ENCODE assay signal across 8 cellular contexts in the genomic region with DNA sequence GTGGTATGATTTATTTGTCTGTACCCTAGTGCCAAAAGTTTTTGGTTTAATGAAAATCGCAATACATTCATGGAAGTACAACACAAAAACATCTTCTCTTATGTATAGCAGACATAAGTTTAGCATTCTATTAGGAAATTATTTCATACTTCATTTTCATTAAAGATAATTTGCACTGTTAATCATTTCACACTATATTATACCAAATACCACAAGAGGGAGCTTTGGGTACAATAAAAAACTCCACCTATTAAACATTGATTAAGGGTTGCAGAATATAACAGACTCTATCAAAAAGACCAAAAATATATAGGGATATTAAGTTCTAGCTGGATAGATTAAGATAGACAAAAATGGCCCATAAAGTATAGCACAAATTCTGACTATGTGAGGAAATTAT.
DNase-seq lines count a peak whose midpoint lies in the region; ATAC-seq and TF ChIP-seq lines count a peak whose summit lies in the region.

No MANE protein-coding gene starts in this region.

- no peak overlapping the region for H3K9ac ChIP-seq in mesendoderm (ENCODE audit: low read length)

- H3K27me3 ChIP-seq in heart left ventricle (no peaks in the 10 kb centered on the region), vagina (no peaks in the 10 kb centered on the region), mesendoderm (ENCODE audit: insufficient read depth, low read length, poor library complexity) (no peaks in the 10 kb centered on the region)

- peaks cover 0 to 9% (median 0%) of the 10 kb centered on the region in 9 donors for H3K36me3 ChIP-seq in heart left ventricle
- no peaks in the 10 kb centered on the region for H3K36me3 ChIP-seq in vagina
- no peaks in the 10 kb centered on the region for H3K36me3 ChIP-seq in mesendoderm (ENCODE audit: control insufficient read depth, insufficient read depth, low read length)

- H4K8ac ChIP-seq in mesendoderm (ENCODE audit: low read depth, low read length) = no peak overlapping the region

- H3K27ac ChIP-seq in heart left ventricle (no peak overlapping the region), vagina (no peak overlapping the region), mesendoderm (ENCODE audit: low read depth, low read length) (no peak overlapping the region)

- 64 to 75% (median 74%) methylated on average over 1 of the region's 1 CpG for WGBS in heart left ventricle, 4 donors
- no CpG with 5 or more reads among the region's 1 CpG for WGBS in mesendoderm (ENCODE audit: extremely low coverage, insufficient coverage, low lambda C conversion rate)

- no peak overlapping the region for H2BK5ac ChIP-seq in mesendoderm (ENCODE audit: low read length)

- peak; percentile 35 to 79 (median 62) for TF ChIP-seq CTCF in heart left ventricle (IDR thresholded peaks at IDR 0.05)
- TF ChIP-seq CTCF in vagina (IDR thresholded peaks at IDR 0.05) = peak; percentile 43 to 68 (median 48)

- DNase-seq in heart left ventricle (no peak), left cardiac atrium (no peak), SW480 (ENCODE audit: low spot score) (peak; percentile 30), inferior parietal cortex (ENCODE audit: extremely low spot score) (peak; percentile 55), vagina (ENCODE audit: extremely low spot score in 2 of 2) (no peak), UCSD-AML1 (lab: John Stamatoyannopoulos, UW; ENCODE audit: unreplicated experiment) (no peak), mesendoderm (no peak)
- DNase-seq in stimulated activated CD4-positive, alpha-beta T cell treated with anti-CD3 and anti-CD28 coated beads, Interleukin-2, amount 100 ng/mL, for 48 hours = no peak

- no peak overlapping the region for H3K18ac ChIP-seq in mesendoderm (ENCODE audit: low read length)

- intact Hi-C loops in heart left ventricle (cut with DNase I) (loop anchor here (1.0 to 10.0 kb wide), 10 partner anchors 108 to 350 kb away; a partner anchor contains a TSS), left cardiac atrium (cut with DNase I) (loop anchor here (1.0 to 10.0 kb wide), 3 partner anchors 178 to 210 kb away; no protein-coding TSS in a partner anchor), vagina (cut with DNase I) (no loop called here)

- ATAC-seq in heart left ventricle (peak in 2 of 4 donors; percentile 49 to 59), left cardiac atrium (no peak)

- H2BK120ac ChIP-seq in mesendoderm (ENCODE audit: low read depth, low read length) = no peak overlapping the region

- peaks cover 0 to 26% (median 12%) of the 10 kb centered on the region in 12 donors for H3K4me1 ChIP-seq in heart left ventricle
- peaks cover 10% of the 10 kb centered on the region for H3K4me1 ChIP-seq in vagina
- no peaks in the 10 kb centered on the region for H3K4me1 ChIP-seq in mesendoderm (ENCODE audit: control insufficient read depth, low read depth, low read length)

- TF ChIP-seq POLR2A in heart left ventricle (IDR thresholded peaks at IDR 0.05) (no peak), vagina (IDR thresholded peaks at IDR 0.05) (no peak)

- no peak overlapping the region for H3K56ac ChIP-seq in mesendoderm (ENCODE audit: low read length)

- H2BK15ac ChIP-seq in mesendoderm (replicated peaks; ENCODE audit: low read depth) = no peak overlapping the region

- H3K79me2 ChIP-seq in mesendoderm (ENCODE audit: control insufficient read depth, insufficient read depth, low read length) = no peaks in the 10 kb centered on the region

- H4K5ac ChIP-seq in mesendoderm (ENCODE audit: low read length) = no peak overlapping the region

- no peak overlapping the region for H2AK5ac ChIP-seq in mesendoderm (ENCODE audit: low read length)

- H3K4me3 ChIP-seq in heart left ventricle (no peak overlapping the region), vagina (no peak overlapping the region), mesendoderm (ENCODE audit: low read length) (no peak overlapping the region)

- no peak overlapping the region for H3K4me2 ChIP-seq in mesendoderm (ENCODE audit: low read length)

- H3K4ac ChIP-seq in mesendoderm (ENCODE audit: low read depth, low read length) = no peak overlapping the region

- H3K23ac ChIP-seq in mesendoderm (ENCODE audit: low read length) = no peak overlapping the region

- H3K9me3 ChIP-seq in heart left ventricle (no peaks in the 10 kb centered on the region), vagina (no peaks in the 10 kb centered on the region)

- H3K79me1 ChIP-seq in mesendoderm (ENCODE audit: low read length) = peaks cover 2% of the 10 kb centered on the region

Comparison
In these comparisons a context has a peak if more than half of its experiments do, and no peak if none do; other contexts are left out.
1. DNase-seq: peak in SW480 (single experiment) and inferior parietal cortex (single experiment); none in heart left ventricle (0 of 5), left cardiac atrium (single experiment), vagina (0 of 2), stimulated activated CD4-positive, alpha-beta T cell treated with anti-CD3 and anti-CD28 coated beads, Interleukin-2, amount 100 ng/mL, for 48 hours (0 of 2), UCSD-AML1 (single experiment) and mesendoderm (single experiment).